In the genomic region with DNA sequence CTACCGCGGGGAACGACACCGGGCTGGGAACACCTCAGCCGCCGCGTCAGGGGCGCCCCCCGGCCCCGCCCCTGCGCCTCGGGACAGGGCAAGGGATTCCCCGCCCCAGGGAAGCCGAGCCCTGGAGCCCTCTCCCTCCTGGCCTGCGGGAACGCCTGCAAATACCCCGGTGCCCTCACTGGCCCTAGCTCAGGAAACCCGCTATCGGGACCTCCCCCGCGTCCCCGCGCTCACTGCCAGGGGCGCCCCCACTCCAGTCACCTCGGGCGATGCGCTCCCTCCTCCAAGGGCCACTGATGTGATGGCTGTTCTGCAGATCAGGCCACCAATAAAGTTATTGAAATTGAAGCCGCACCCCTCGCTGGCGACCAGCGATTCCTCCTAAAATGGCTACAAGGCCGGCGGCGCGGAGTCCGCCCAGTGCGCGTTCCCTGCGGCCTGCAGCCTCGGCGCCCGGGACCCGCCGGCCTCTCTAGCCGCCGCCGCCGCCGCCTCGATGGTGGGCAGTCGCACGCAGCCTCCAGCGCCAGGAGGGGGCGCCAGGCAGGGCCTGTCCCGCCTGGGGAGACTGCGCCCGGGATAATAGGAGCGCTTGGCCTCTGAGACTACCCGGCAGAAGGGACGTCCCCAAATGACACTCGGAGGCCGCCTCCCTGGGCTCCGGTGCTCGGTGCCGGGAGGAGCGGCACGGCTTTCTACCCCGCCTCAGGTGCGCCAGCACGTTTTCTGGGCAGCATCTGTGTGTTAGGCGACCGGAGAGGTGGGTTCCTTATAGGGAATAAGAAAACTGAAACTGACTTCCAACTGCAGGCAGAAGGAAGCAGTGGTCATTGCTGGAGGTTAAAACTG, we compare ENCODE assay signal across 8 cellular contexts. TPM values are rescaled to one million over a fixed set of nuclear protein-coding genes. Genes with fewer than 3 reads are reported as not detected.
A peak's percentile ranks its signal among the peaks of the same experiment; 100 is the strongest.
DNase-seq lines count a peak whose midpoint lies in the region; ATAC-seq and TF ChIP-seq lines count a peak whose summit lies in the region.

A gene with protein sequence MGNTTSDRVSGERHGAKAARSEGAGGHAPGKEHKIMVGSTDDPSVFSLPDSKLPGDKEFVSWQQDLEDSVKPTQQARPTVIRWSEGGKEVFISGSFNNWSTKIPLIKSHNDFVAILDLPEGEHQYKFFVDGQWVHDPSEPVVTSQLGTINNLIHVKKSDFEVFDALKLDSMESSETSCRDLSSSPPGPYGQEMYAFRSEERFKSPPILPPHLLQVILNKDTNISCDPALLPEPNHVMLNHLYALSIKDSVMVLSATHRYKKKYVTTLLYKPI (minus strand): TSS at position 303 of the 849 bp plus-strand sequence. CDS start 326 bp downstream, outside the sequence.

- peak within 1 kb of the TSS; percentile 99 for H3K4me3 Mint-ChIP-seq in natural killer cell treated with Interleukin-12 subunit alpha and Interleukin-12 subunit beta and Interleukin-15 and Interleukin-18, amount 100 ng/mL, for 72 hours

- peaks cover 12% of the 10 kb centered on the region for H3K36me3 Mint-ChIP-seq in natural killer cell treated with Interleukin-12 subunit alpha and Interleukin-12 subunit beta and Interleukin-15 and Interleukin-18, amount 100 ng/mL, for 72 hours

- peak; percentile 94 to 95 for ATAC-seq in natural killer cell treated with Interleukin-12 subunit alpha and Interleukin-12 subunit beta and Interleukin-15 and Interleukin-18, amount 100 ng/mL, for 72 hours

- TF ChIP-seq CTCF in fibroblast of pulmonary artery (IDR thresholded peaks at IDR 0.05; ENCODE audit: low read length, missing control alignments) = peak; percentile 47

- peak; percentile 94 for DNase-seq in ELR (ENCODE audit: low read depth)
- peak; percentile 66 for DNase-seq in GOT3 (lab: John Stamatoyannopoulos, UW)
- DNase-seq in LHCN-M2 (ENCODE audit: low read depth) = peak; percentile 95
- peak; percentile 97 for DNase-seq in RPMI8226
- DNase-seq in activated T-helper 9 cell treated with anti-CD3 and anti-CD28 coated beads, Interleukin-2, amount 50 U/mL, for 16 hours (ENCODE audit: low read depth) = peak; percentile 84
- DNase-seq in fibroblast of pulmonary artery (ENCODE audit: low read depth) = peak; percentile 98
- peak; percentile 94 for DNase-seq in natural killer cell treated with Interleukin-12 subunit alpha and Interleukin-12 subunit beta and Interleukin-15 and Interleukin-18, amount 100 ng/mL, for 72 hours (ENCODE audit: low spot score)
- DNase-seq in stimulated activated naive CD4-positive, alpha-beta T cell treated with Interleukin-2 at 50 U/mL for 16 hours (lab: John Stamatoyannopoulos, UW) = peak; percentile 89

- peak within 1 kb of the TSS; percentile 99 to 100 for H3K27ac Mint-ChIP-seq in natural killer cell treated with Interleukin-12 subunit alpha and Interleukin-12 subunit beta and Interleukin-15 and Interleukin-18, amount 100 ng/mL, for 72 hours

- no peaks in the 10 kb centered on the region for H3K27me3 Mint-ChIP-seq in natural killer cell treated with Interleukin-12 subunit alpha and Interleukin-12 subunit beta and Interleukin-15 and Interleukin-18, amount 100 ng/mL, for 72 hours

- peak within 1 kb of the TSS; percentile 97 for H3K4me3 ChIP-seq in fibroblast of pulmonary artery (replicated peaks; ENCODE audit: low read depth, low read length)

- no peaks in the 10 kb centered on the region for H3K9me3 Mint-ChIP-seq in natural killer cell treated with Interleukin-12 subunit alpha and Interleukin-12 subunit beta and Interleukin-15 and Interleukin-18, amount 100 ng/mL, for 72 hours

- peaks cover 24 to 35% of the 10 kb centered on the region in 2 donors for H3K4me1 Mint-ChIP-seq in natural killer cell treated with Interleukin-12 subunit alpha and Interleukin-12 subunit beta and Interleukin-15 and Interleukin-18, amount 100 ng/mL, for 72 hours (ENCODE audit: low read depth in 2 of 2)

RNA-seq across cellular contexts. Expression of the gene that starts here (rescaled TPM):
- 7.8 and 9.9 TPM in 2 replicates for total RNA-seq in LHCN-M2 (2014; rRNA removed)
- polyA plus RNA-seq in LHCN-M2 (2012) = 3.4 TPM
- 10 to 100 TPM in 1 of 2 donors, 1 to 10 TPM in 1; 4.8 to 10.0 TPM for total RNA-seq in natural killer cell treated with Interleukin-12 subunit alpha and Interleukin-12 subunit beta and Interleukin-15 and Interleukin-18, amount 100 ng/mL, for 72 hours

Comparison
In these comparisons a context has a peak if more than half of its experiments do, and no peak if none do; other contexts are left out.
1. Peak in every context shown above with its lines: DNase-seq, ATAC-seq and H3K4me3 ChIP-seq.